In the genomic region with DNA sequence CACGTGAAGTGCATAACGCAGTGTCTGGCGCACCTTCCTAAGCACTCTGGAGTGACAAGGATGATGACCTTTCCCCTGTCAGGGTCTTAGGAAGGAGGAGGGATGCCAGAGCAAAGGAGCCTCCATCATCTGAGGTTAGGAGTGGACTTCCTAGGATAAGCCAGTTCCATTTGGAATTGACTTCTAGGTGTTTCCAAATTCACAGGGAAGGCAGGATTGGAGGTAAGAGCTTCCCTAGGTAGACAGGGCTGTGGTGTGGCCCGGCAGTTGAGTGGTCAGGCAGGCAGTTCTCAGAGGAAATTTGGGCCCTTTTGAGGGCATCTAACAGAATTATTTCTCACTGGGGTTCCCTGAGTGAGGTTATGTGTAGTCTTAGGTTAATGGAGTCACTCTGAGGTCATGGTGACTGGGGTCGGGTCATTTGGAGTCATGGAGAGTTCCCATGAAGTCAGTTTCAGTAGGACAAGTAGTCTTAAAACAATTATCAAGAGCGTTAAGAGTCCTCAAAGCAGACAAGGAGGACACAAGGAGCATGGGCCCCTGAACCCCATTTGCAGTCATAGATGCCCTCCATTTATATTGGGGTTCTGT, we compare ENCODE assay signal across 18 cellular contexts. TPM values are rescaled to one million over a fixed set of nuclear protein-coding genes. Genes with fewer than 3 reads are reported as not detected.
DNase-seq lines count a peak whose midpoint lies in the region; ATAC-seq and TF ChIP-seq lines count a peak whose summit lies in the region.
"Had no signal": no experiment of that assay in that cellular context is flagged by ENCODE, and none has a peak within 500 bp of the region (broad histone marks: within the 10 kb centered on the region; RNA-seq: fewer than 3 reads in every experiment).

No MANE protein-coding gene starts in this region.

- no peaks in the 10 kb centered on the region for H3K4me1 ChIP-seq in mesenchymal stem cell (ENCODE audit: control insufficient read depth, insufficient read depth, low read depth, low read length)
- H3K4me1 ChIP-seq in HAP-1: no peaks in the 10 kb centered on the region
- H3K4me1 ChIP-seq: gastroesophageal sphincter, suprapubic skin, uterus had no signal

- H3K18ac ChIP-seq in mesenchymal stem cell (ENCODE audit: low read depth in 1 of 2, low read length in 2 of 2): no peak overlapping the region

- in situ Hi-C loops in HAP-1 (cut with MboI; ENCODE audit: low sequenced_read_pairs): no loop called here

- H2AK5ac ChIP-seq in mesenchymal stem cell (ENCODE audit: low read length, severe bottlenecking): no peak overlapping the region

- peaks cover 64% of the 10 kb centered on the region for H3K36me3 Mint-ChIP-seq in activated CD4-positive, alpha-beta T cell treated with anti-CD3 and anti-CD28 coated beads, Interleukin-2, amount 10 ng/mL, durations not matched to agents 24 days and 14 days (ENCODE audit: low read depth)

- H2BK5ac ChIP-seq in mesenchymal stem cell (ENCODE audit: low read depth, low read length, poor library complexity, severe bottlenecking): no peak overlapping the region

- H4K8ac ChIP-seq in mesenchymal stem cell (ENCODE audit: low read length): peak overlapping the region; percentile 13

- no peak overlapping the region for H4K91ac ChIP-seq in mesenchymal stem cell (ENCODE audit: low read length)

- no peak for ATAC-seq in Right ventricle myocardium inferior
- ATAC-seq: gastroesophageal sphincter had no signal

- no peak overlapping the region for H3K4ac ChIP-seq in mesenchymal stem cell (ENCODE audit: low read depth in 1 of 2, low read length in 2 of 2)

- H3K9me3 ChIP-seq in mesenchymal stem cell (ENCODE audit: control insufficient read depth, low read length) (no peaks in the 10 kb centered on the region), HAP-1 (no peaks in the 10 kb centered on the region)
- H3K9me3 ChIP-seq: gastroesophageal sphincter, lower lobe of right lung, suprapubic skin, uterus had no signal

- no peak overlapping the region for H3K14ac ChIP-seq in mesenchymal stem cell (ENCODE audit: low read length in 2 of 2)

- TF ChIP-seq CTCF in GM10248 (IDR thresholded peaks at IDR 0.05; ENCODE audit: control extremely low read depth, extremely low read depth, low read depth, missing control alignments): no peak

- CTCF ChIA-PET in GM10248 (lab: Yijun Ruan, JAX): interaction anchor here (1.2 to 2.3 kb wide), 4 partner anchors 9 to 19 kb away, joined by 4 to 16 read pairs (median 5); no protein-coding TSS in a partner anchor

- H2BK12ac ChIP-seq in mesenchymal stem cell (ENCODE audit: low read length in 2 of 2): no peak overlapping the region

- H2AFZ ChIP-seq in mesenchymal stem cell (ENCODE audit: low read depth, low read length): no peak overlapping the region

- H3K79me1 ChIP-seq in mesenchymal stem cell (replicated peaks; ENCODE audit: low read length, poor library complexity, severe bottlenecking): peaks cover 34% of the 10 kb centered on the region

- no peaks in the 10 kb centered on the region for H3K9me3 Mint-ChIP-seq in activated CD4-positive, alpha-beta T cell treated with anti-CD3 and anti-CD28 coated beads, Interleukin-2, amount 10 ng/mL, durations not matched to agents 24 days and 14 days

- DNase-seq in activated CD4-positive, alpha-beta T cell treated with anti-CD3 and anti-CD28 coated beads, Interleukin-2, amount 10 ng/mL, durations not matched to agents 24 days and 14 days: no peak
- no peak for DNase-seq in activated CD4-positive, alpha-beta T cell treated with anti-CD3 and anti-CD28 coated beads for 4 hours
- peak; percentile 5 for DNase-seq in GM10248 (ENCODE audit: extremely low spot score)
- DNase-seq in MV-4-11 (lab: John Stamatoyannopoulos, UW): peak; percentile 37
- no peak for DNase-seq in mesenchymal stem cell
- DNase-seq in HAP-1 (ENCODE audit: low spot score in 2 of 2): no peak
- DNase-seq in Right ventricle myocardium inferior (ENCODE audit: missing footprints): no peak
- DNase-seq in DMS79 (lab: John Stamatoyannopoulos, UW): no peak
- DNase-seq: activated CD8-positive, alpha-beta memory T cell treated with anti-CD3 and anti-CD28 coated beads, Interleukin-2, amount 50 U/mL, for 4 hours; C1 segment of cervical spinal cord; effector CD8-positive, alpha-beta T cell; lower lobe of right lung; NCI-H748 treated with DMSO at 0.1 percent for 48 hours; Right ventricle myocardium superior; SW 1271; uterus had no signal

- H3K4me3 ChIP-seq in mesenchymal stem cell (ENCODE audit: insufficient read depth in 1 of 2, low read depth in 1 of 2, low read length in 2 of 2) (no peak overlapping the region), HAP-1 (no peak overlapping the region)
- H3K4me3 ChIP-seq: gastroesophageal sphincter, lower lobe of right lung, suprapubic skin, uterus had no signal

- H3K36me3 ChIP-seq in mesenchymal stem cell (ENCODE audit: control insufficient read depth in 1 of 2, insufficient read depth in 2 of 2, low read depth in 1 of 2, low read length in 2 of 2) (peaks cover 52 to 65% of the 10 kb centered on the region in 2 experiments), HAP-1 (replicated peaks) (peaks cover 48% of the 10 kb centered on the region)
- H3K36me3 ChIP-seq: uterus had no signal

- WGBS in mesenchymal stem cell: 88% methylated on average over 6 of the region's 6 CpGs

- no peak overlapping the region for H2BK15ac ChIP-seq in mesenchymal stem cell (ENCODE audit: low read depth, poor library complexity, severe bottlenecking)

- no peak overlapping the region for H3K9ac ChIP-seq in mesenchymal stem cell (ENCODE audit: low read length)

- H3K27me3 ChIP-seq in mesenchymal stem cell (ENCODE audit: control insufficient read depth in 1 of 2, insufficient read depth in 1 of 2, low read length in 2 of 2) (no peaks in the 10 kb centered on the region), HAP-1 (ENCODE audit: low read depth) (no peaks in the 10 kb centered on the region)
- H3K27me3 ChIP-seq: gastroesophageal sphincter, suprapubic skin, uterus had no signal

- H3K4me3 Mint-ChIP-seq in activated CD4-positive, alpha-beta T cell treated with anti-CD3 and anti-CD28 coated beads, Interleukin-2, amount 10 ng/mL, durations not matched to agents 24 days and 14 days: no peak overlapping the region

- POLR2A ChIA-PET in GM10248 (lab: Yijun Ruan, JAX): no interaction called here

- peak overlapping the region; percentile 46 for H3K27ac Mint-ChIP-seq in activated CD4-positive, alpha-beta T cell treated with anti-CD3 and anti-CD28 coated beads, Interleukin-2, amount 10 ng/mL, durations not matched to agents 24 days and 14 days

- no peak overlapping the region for H2BK120ac ChIP-seq in mesenchymal stem cell (ENCODE audit: low read depth, low read length)

- H3K4me2 ChIP-seq in mesenchymal stem cell (ENCODE audit: low read length, poor library complexity, severe bottlenecking): no peak overlapping the region

- H3K23ac ChIP-seq in mesenchymal stem cell (ENCODE audit: low read length in 2 of 2): no peak overlapping the region

- no peaks in the 10 kb centered on the region for H3K27me3 Mint-ChIP-seq in activated CD4-positive, alpha-beta T cell treated with anti-CD3 and anti-CD28 coated beads, Interleukin-2, amount 10 ng/mL, durations not matched to agents 24 days and 14 days

- H3K27ac ChIP-seq in mesenchymal stem cell (ENCODE audit: low read length, poor library complexity, severe bottlenecking): no peak overlapping the region
- H3K27ac ChIP-seq: gastroesophageal sphincter, lower lobe of right lung, suprapubic skin, uterus had no signal

- intact Hi-C loops in activated CD4-positive, alpha-beta T cell treated with anti-CD3 and anti-CD28 coated beads, Interleukin-2, amount 10 ng/mL, durations not matched to agents 24 days and 14 days (cut with micrococcal nuclease): no loop called here
- intact Hi-C loops in Right ventricle myocardium inferior (cut with DNase I): no loop called here

- H3K4me1 Mint-ChIP-seq in activated CD4-positive, alpha-beta T cell treated with anti-CD3 and anti-CD28 coated beads, Interleukin-2, amount 10 ng/mL, durations not matched to agents 24 days and 14 days: peaks cover 32% of the 10 kb centered on the region

RNA-seq across cellular contexts. Expression of gene PPIF, which starts 8.2 kb away (rescaled TPM):
- 157 and 161 TPM in 2 replicates for total RNA-seq in activated CD4-positive, alpha-beta T cell treated with anti-CD3 and anti-CD28 coated beads, Interleukin-2, amount 10 ng/mL, durations not matched to agents 24 days and 14 days
- polyA plus RNA-seq in mesenchymal stem cell (2013, experiment 1 of 2): 49.4 TPM
- 50.7 TPM for polyA plus RNA-seq in mesenchymal stem cell (2013, experiment 2 of 2)
- 151 TPM for total RNA-seq in Right ventricle myocardium inferior

Comparison
In these comparisons a context has a peak if more than half of its experiments do, and no peak if none do; other contexts are left out.
1. DNase-seq: peak in GM10248 (single experiment) and MV-4-11 (single experiment); none in activated CD4-positive, alpha-beta T cell treated with anti-CD3 and anti-CD28 coated beads, Interleukin-2, amount 10 ng/mL, durations not matched to agents 24 days and 14 days (single experiment), activated CD4-positive, alpha-beta T cell treated with anti-CD3 and anti-CD28 coated beads for 4 hours (0 of 2), mesenchymal stem cell (single experiment), HAP-1 (0 of 2), Right ventricle myocardium inferior (single experiment) and DMS79 (single experiment).